Comparison of ENCODE assay signal across 19 cellular contexts in the genomic region with DNA sequence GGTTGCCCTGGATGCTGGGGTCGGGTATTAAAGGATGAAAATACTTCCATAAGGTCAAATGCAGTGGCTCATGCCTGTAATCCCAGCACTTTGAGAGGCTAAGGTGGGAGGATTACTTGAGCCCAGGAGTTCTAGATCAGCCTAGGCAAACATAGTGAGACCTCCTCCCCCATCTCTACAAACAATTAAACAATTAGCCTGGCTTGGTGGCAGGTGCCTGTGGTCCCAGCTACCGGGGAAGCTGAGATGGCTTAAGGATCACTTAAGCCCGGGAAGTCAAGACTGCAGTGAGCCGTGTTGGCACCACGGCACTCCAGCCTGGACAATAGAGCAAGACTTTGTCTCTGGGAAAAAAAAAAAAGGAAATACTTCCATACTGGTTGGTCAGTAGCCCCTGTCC.
DNase-seq lines count a peak whose midpoint lies in the region; ATAC-seq lines count a peak whose summit lies in the region.
"Had no signal": no experiment of that assay in that cellular context is flagged by ENCODE, and none has a peak within 500 bp of the region (broad histone marks: within the 10 kb centered on the region; RNA-seq: fewer than 3 reads in every experiment).

No MANE protein-coding gene starts in this region.

- H3K27ac ChIP-seq in epithelial cell of prostate: peak overlapping the region; percentile 86
- H3K27ac ChIP-seq: BLaER1 treated with 17β-estradiol and CSF1 and Interleukin-3, amounts not matched to agents 10 nM and 100 nM; hepatocyte had no signal

- no peak for ATAC-seq in GM21825 (IDR thresholded peaks at IDR 0.05; ENCODE audit: unreplicated experiment)
- ATAC-seq: activated CD8-positive, alpha-beta T cell treated with anti-CD3 and anti-CD28 coated beads, Interleukin-2, amount 10 ng/mL, durations not matched to agents 7 days and 5 days; esophagus mucosa; naive thymus-derived CD8-positive, alpha-beta T cell had no signal

- DNase-seq in COLO668 (lab: John Stamatoyannopoulos, UW; ENCODE audit: unreplicated experiment): peak; percentile 35
- DNase-seq in NCI-H1105 (lab: John Stamatoyannopoulos, UW): peak; percentile 33
- DNase-seq in NCI-H2196 (lab: John Stamatoyannopoulos, UW; ENCODE audit: unreplicated experiment): peak; percentile 74
- no peak for DNase-seq in epithelial cell of prostate (ENCODE audit: low read depth, low spot score)
- DNase-seq in head of caudate nucleus: no peak
- no peak for DNase-seq in iPS-NIHi11 (ENCODE audit: low spot score)
- DNase-seq: activated CD8-positive, alpha-beta T cell treated with anti-CD3 and anti-CD28 coated beads, Interleukin-2, amount 10 ng/mL, durations not matched to agents 7 days and 5 days; foreskin melanocyte; HFFc6; naive thymus-derived CD8-positive, alpha-beta T cell; NCI-H1092; small intestine; stimulated activated CD4-positive, alpha-beta T cell treated with anti-CD3 and anti-CD28 coated beads, Interleukin-2, amount 100 ng/mL, for 24 hours; substantia nigra; T-helper 1 cell had no signal

- intact Hi-C loops in head of caudate nucleus (cut with DNase I): loop anchor here (10.0 kb wide), 1 partner anchor 70 kb away; no protein-coding TSS in a partner anchor

Comparison
In these comparisons a context has a peak if more than half of its experiments do, and no peak if none do; other contexts are left out.
1. DNase-seq: peak in COLO668 (single experiment), NCI-H1105 (single experiment) and NCI-H2196 (single experiment); none in epithelial cell of prostate (single experiment), head of caudate nucleus (0 of 42) and iPS-NIHi11 (single experiment).